Comparison of ENCODE assay signal across 12 cellular contexts in the genomic region with DNA sequence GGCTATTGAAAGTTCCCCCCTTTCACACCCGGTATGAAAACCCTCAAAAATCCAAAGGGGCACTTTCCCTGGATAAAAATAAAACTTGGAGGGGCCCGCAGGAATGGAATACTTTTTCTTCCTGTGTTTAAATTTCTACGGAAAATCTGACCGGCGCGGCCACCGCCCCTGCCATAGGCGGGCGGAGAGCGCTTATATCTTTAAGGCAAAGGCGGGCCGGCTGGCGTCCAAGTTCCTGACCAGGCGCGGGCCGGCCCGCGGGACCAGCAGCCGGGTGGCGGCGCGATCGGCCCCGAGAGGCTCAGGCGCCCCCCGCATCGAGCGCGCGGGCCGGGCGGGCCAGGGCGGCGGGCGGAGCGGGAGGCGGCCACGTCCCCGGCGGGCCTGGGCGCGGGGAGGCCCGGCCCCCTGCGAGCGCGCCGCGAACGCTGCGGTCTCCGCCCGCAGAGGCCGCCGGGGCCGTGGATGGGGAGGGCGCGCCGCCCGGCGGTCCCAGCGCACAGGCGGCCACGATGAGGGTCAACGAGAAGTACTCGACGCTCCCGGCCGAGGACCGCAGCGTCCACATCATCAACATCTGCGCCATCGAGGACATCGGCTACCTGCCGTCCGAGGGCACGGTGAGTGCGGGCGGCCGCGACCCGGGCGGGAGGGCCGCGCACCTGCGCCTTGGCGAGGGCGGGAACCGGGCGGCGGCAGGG. TPM values are rescaled to one million over a fixed set of nuclear protein-coding genes. Genes with fewer than 3 reads are reported as not detected.
A peak's percentile ranks its signal among the peaks of the same experiment; 100 is the strongest.
DNase-seq lines count a peak whose midpoint lies in the region; ATAC-seq, FAIRE-seq and TF ChIP-seq lines count a peak whose summit lies in the region.
"Had no signal": no experiment of that assay in that cellular context is flagged by ENCODE, and none has a peak within 500 bp of the region (broad histone marks: within the 10 kb centered on the region; RNA-seq: fewer than 3 reads in every experiment).

A gene (plus strand): TSS at position 223 of the 701 bp plus-strand sequence. CDS start 290 bp downstream, at position 513.

- WGBS in GM23248 (ENCODE audit: low coverage in 1 of 2, low lambda C conversion rate in 2 of 2, missing lambda C conversion rate in 2 of 2), 2 experiments: 2 to 4% methylated on average over 37 to 47 of the region's 90 CpGs
- WGBS in K562 (ENCODE audit: insufficient coverage, low coverage, missing lambda C conversion rate): 7% methylated on average over 25 of the region's 90 CpGs
- WGBS in sigmoid colon, 2 donors: 1 to 2% methylated on average over 90 of the region's 90 CpGs

- no peaks in the 10 kb centered on the region for H3K9me1 ChIP-seq in K562 (ENCODE audit: control insufficient read depth, insufficient read depth, low read length)

- H3K27me3 ChIP-seq in GM23248 (replicated peaks; ENCODE audit: insufficient read depth) (peaks cover 64% of the 10 kb centered on the region), K562 (ENCODE audit: control insufficient read depth in 2 of 2, insufficient read depth in 2 of 2, low read length in 2 of 2) (peaks cover 24 to 74% of the 10 kb centered on the region in 2 experiments), iPS-20b (ENCODE audit: insufficient read depth, low read length) (peaks cover 94% of the 10 kb centered on the region), sigmoid colon (peaks cover 9 to 50% (median 42%) of the 10 kb centered on the region in 3 donors)

- TF ChIP-seq POLR2A in K562 (conservative IDR thresholded peaks at IDR 0.05) (no peak), sigmoid colon (IDR thresholded peaks at IDR 0.05) (no peak)

- intact Hi-C loops in K562 (cut with micrococcal nuclease) (no loop called here), sigmoid colon (cut with DNase I) (no loop called here)

- no peak within 1 kb of the TSS for H3K9ac ChIP-seq in GM23248
- H3K9ac ChIP-seq in K562 (ENCODE audit: insufficient read depth in 1 of 2, low read depth in 2 of 2, low read length in 2 of 2): no peak within 1 kb of the TSS
- H3K9ac ChIP-seq in iPS-20b (ENCODE audit: low read depth, low read length): no peak within 1 kb of the TSS
- H3K9ac ChIP-seq: KMS-11 had no signal

- H3K27ac ChIP-seq in GM23248 (no peak within 1 kb of the TSS), K562 (ENCODE audit: extremely low read depth, low read depth, low read length) (no peak within 1 kb of the TSS), iPS-20b (ENCODE audit: low read length) (no peak within 1 kb of the TSS), sigmoid colon (peak within 1 kb of the TSS; percentile 2 to 49 (median 16))
- H3K27ac ChIP-seq: KMS-11 had no signal

- H3K9me3 ChIP-seq in GM23248 (ENCODE audit: low read depth): no peaks in the 10 kb centered on the region
- H3K9me3 ChIP-seq in K562 (replicated peaks; ENCODE audit: control insufficient read depth, insufficient read depth, low read depth, low read length): no peaks in the 10 kb centered on the region
- H3K9me3 ChIP-seq in iPS-20b (ENCODE audit: insufficient read depth, low read depth, low read length): no peaks in the 10 kb centered on the region
- H3K9me3 ChIP-seq in sigmoid colon: no peaks in the 10 kb centered on the region

- TF ChIP-seq RAD21 in K562 (CRISPR knock-in tag; conservative IDR thresholded peaks at IDR 0.05 in 1 of 2, IDR thresholded peaks at IDR 0.05 in 1 of 2): peak in 1 of 2 experiments; percentile 42; a peak in 2 of 4 replicates

- H3K4me2 ChIP-seq in GM23248 (ENCODE audit: unreplicated experiment) (no peak within 1 kb of the TSS), K562 (ENCODE audit: insufficient read depth, low read length) (no peak within 1 kb of the TSS)
- H3K4me2 ChIP-seq: KMS-11 had no signal

- H3K4me1 ChIP-seq in GM23248 (ENCODE audit: insufficient read depth) (no peaks in the 10 kb centered on the region), K562 (replicated peaks in 1 of 2; ENCODE audit: control insufficient read depth in 2 of 2, insufficient read depth in 2 of 2, low read length in 2 of 2) (peaks cover 0 to 14% of the 10 kb centered on the region in 2 experiments; a peak in 2 of 5 replicates), iPS-20b (ENCODE audit: insufficient read depth, low read length) (peaks cover 11% of the 10 kb centered on the region; the same call in 1 of the 2 replicates), sigmoid colon (peaks cover 0 to 7% (median 6%) of the 10 kb centered on the region in 4 donors)

- H3K4me3 ChIP-seq in GM23248 (no peak within 1 kb of the TSS), K562 (no peak within 1 kb of the TSS), iPS-20b (ENCODE audit: low read length) (peak within 1 kb of the TSS; percentile 55; the same call in 1 of the 2 replicates), sigmoid colon (peak within 1 kb of the TSS in 3 of 4 donors; percentile 22 to 34 (median 33))

- H4K20me1 ChIP-seq in GM23248 (ENCODE audit: insufficient read depth) (no peaks in the 10 kb centered on the region), K562 (replicated peaks; ENCODE audit: control insufficient read depth, insufficient read depth, low read length) (peaks cover 7% of the 10 kb centered on the region)

- POLR2A ChIA-PET in K562 (lab: Yijun Ruan, JAX): no interaction called here

- ATAC-seq in K562 (peak; percentile 57; the same call in 2 of the 3 replicates), GM18861 (IDR thresholded peaks at IDR 0.05; ENCODE audit: unreplicated experiment) (no peak), GM21619 (IDR thresholded peaks at IDR 0.05; ENCODE audit: unreplicated experiment) (no peak)

- TF ChIP-seq EP300 in K562 (IDR thresholded peaks at IDR 0.05; ENCODE audit: low read length) (no peak), sigmoid colon (IDR thresholded peaks at IDR 0.05) (no peak)

- H2AFZ ChIP-seq in GM23248 (no peak within 1 kb of the TSS), K562 (ENCODE audit: low read depth, low read length) (no peak within 1 kb of the TSS)

- H3K79me2 ChIP-seq in GM23248 (ENCODE audit: insufficient read depth) (no peaks in the 10 kb centered on the region), K562 (ENCODE audit: control insufficient read depth, insufficient read depth, low read length) (no peaks in the 10 kb centered on the region)

- no peak for FAIRE-seq in K562 (lab: Jason Lieb, UNC)

- in situ Hi-C loops in GM23248 (cut with MboI): no loop called here
- in situ Hi-C loops in K562 (cut with MboI): no loop called here

- peak in 2 of 3 experiments; percentile 39 to 43; a peak in 3 of 6 replicates for TF ChIP-seq CTCF in K562 (IDR thresholded peaks at IDR 0.05 in 2 of 3, conservative IDR thresholded peaks at IDR 0.05 in 1 of 3; ENCODE audit: insufficient read depth in 2 of 3, low read depth in 1 of 3, low read length in 3 of 3)
- TF ChIP-seq CTCF in sigmoid colon (IDR thresholded peaks at IDR 0.05): no peak

- no peaks in the 10 kb centered on the region for H3F3A ChIP-seq in GM23248 (ENCODE audit: insufficient read depth)

- CTCF ChIA-PET in K562 (lab: Yijun Ruan, JAX; ENCODE audit: low intra/inter-chr PET ratio): interaction anchor here (1.0 kb wide), 1 partner anchor 128 kb away, joined by 6 read pairs; no protein-coding TSS in a partner anchor

- no peaks in the 10 kb centered on the region for H3K9me2 ChIP-seq in GM23248 (ENCODE audit: insufficient read depth)

- no peaks in the 10 kb centered on the region for H3K36me3 ChIP-seq in GM23248 (ENCODE audit: low read depth)
- no peaks in the 10 kb centered on the region for H3K36me3 ChIP-seq in K562 (ENCODE audit: control insufficient read depth, insufficient read depth, low read length)
- no peaks in the 10 kb centered on the region for H3K36me3 ChIP-seq in iPS-20b (ENCODE audit: insufficient read depth, low read depth, low read length)
- H3K36me3 ChIP-seq in sigmoid colon: no peaks in the 10 kb centered on the region

- BruUV-seq in K562 (replicated peaks; lab: Mats Ljungman, UMichigan): no TSS peak

- DNase-seq in GM23248 (peak; percentile 42), K562 (ENCODE audit: extremely low read depth in 1 of 4, low spot score in 3 of 4) (peak; percentile 17 to 65 (median 58)), sigmoid colon (peak; percentile 53), NAMALWA (ENCODE audit: low spot score) (no peak), COLO668 (lab: John Stamatoyannopoulos, UW; ENCODE audit: unreplicated experiment) (no peak)
- DNase-seq: activated CD8-positive, alpha-beta memory T cell treated with anti-CD3 and anti-CD28 coated beads for 24 hours; DMS153; hypothalamus had no signal

RNA-seq across cellular contexts. Expression of the gene that starts here (rescaled TPM):
- total RNA-seq in GM23248 (2014; rRNA removed; shearing (Covaris generic)): 0.97 TPM in 1 of 2 replicates, not detected in the other
- polyA plus RNA-seq in GM23248 (2016; fragmentation: Nextera tagmentation; extraction: Ambion mirVana) (not detected in 2 replicates), K562 (2011; rRNA removed) (0.39 TPM in 1 of 2 replicates, not detected in the other), K562 (2014; fragmentation: Illumina TruSeq; extraction: Trizol) (0.22 TPM in 1 of 2 replicates, not detected in the other), K562 (2014; fragmentation: Nextera tagmentation; extraction: Ambion mirVana) (not detected), K562 (2014; rRNA removed) (not detected in 2 replicates), sigmoid colon (1 to 10 TPM in 2 of 3 donors, under 1 TPM in 1; 0.60 to 5.7 (median 3.0) TPM)
- 0.21 TPM in 1 of 2 replicates, not detected in the other for total RNA-seq in K562 (2011; cell fraction: chromatin; rRNA removed; ENCODE audit: low replicate concordance)
- 0.33 and 0.39 TPM in 2 replicates for total RNA-seq in K562 (2011; cell fraction: nucleolus; rRNA removed)
- total RNA-seq in K562 (2011; cell fraction: nucleoplasm; rRNA removed): not detected in 2 replicates
- total RNA-seq in K562 (2014; rRNA removed) (not detected in 2 replicates), K562 (2014; rRNA removed; fragmentation: Illumina TruSeq; extraction: Trizol) (not detected in 2 replicates), K562 (2015; rRNA removed; fragmentation: Illumina TruSeq; extraction: Trizol) (not detected in 2 replicates), K562 (2021) (0.13 TPM in 1 of 2 replicates, not detected in the other), sigmoid colon (10 to 100 TPM; 17.4 to 33.9 (median 20.2) TPM)
- polyA plus RNA-seq in K562 (2011; cell fraction: cytosol; rRNA removed): 0.01 and 0.10 TPM in 2 replicates
- polyA plus RNA-seq in K562 (2011; cell fraction: nucleus; rRNA removed): 0.16 and 0.38 TPM in 2 replicates
- polyA plus RNA-seq in K562 (2012): 0.04 TPM in 1 of 2 replicates, not detected in the other
- polyA minus RNA-seq in K562 (2011; rRNA and poly(A)+ RNA removed): 0.12 TPM in 1 of 2 replicates, not detected in the other
- not detected in 2 replicates for polyA minus RNA-seq in K562 (2011; cell fraction: cytosol; rRNA and poly(A)+ RNA removed)
- polyA minus RNA-seq in K562 (2011; cell fraction: nucleus; rRNA and poly(A)+ RNA removed): 0.11 and 0.27 TPM in 2 replicates

Comparison
In these comparisons a context has a peak if more than half of its experiments do, and no peak if none do; other contexts are left out.
1. Peak in DNase-seq in GM23248; RNA of the gene not detected or under 1 TPM.
2. Peak in DNase-seq and ATAC-seq in K562; RNA of the gene not detected or under 1 TPM.
3. H3K27ac ChIP-seq: peak in sigmoid colon (4 of 4); none in GM23248 (single experiment), K562 (single experiment) and iPS-20b (single experiment).
4. H3K4me3 ChIP-seq: peak in iPS-20b (single experiment) and sigmoid colon (3 of 4); none in GM23248 (single experiment) and K562 (single experiment).
5. CTCF ChIP-seq: peak in K562 (2 of 3); none in sigmoid colon (0 of 4).